Comparison of ENCODE assay signal across 16 cellular contexts in the genomic region with DNA sequence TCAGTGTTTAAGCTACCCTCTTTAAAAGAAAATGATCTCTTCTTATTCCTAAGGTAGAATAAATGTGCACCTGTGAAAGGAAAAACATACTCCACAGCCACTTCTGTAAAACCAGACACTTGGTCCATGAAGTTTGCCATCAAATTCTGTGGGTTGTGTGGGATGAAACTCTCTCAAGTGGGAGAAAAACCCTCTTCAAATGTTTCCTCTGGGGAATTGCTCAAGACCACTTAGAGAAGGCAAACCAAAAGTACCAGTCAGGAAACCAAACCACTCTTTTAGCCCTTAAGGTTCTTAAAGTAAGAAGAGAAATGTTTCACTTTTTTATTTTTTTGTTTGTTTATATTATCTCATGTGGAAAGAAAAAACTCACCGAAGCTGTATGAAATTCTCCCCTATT. TPM values are rescaled to one million over a fixed set of nuclear protein-coding genes. Genes with fewer than 3 reads are reported as not detected.
DNase-seq lines count a peak whose midpoint lies in the region; ATAC-seq, FAIRE-seq and TF ChIP-seq lines count a peak whose summit lies in the region.
"Had no signal": no experiment of that assay in that cellular context is flagged by ENCODE, and none has a peak within 500 bp of the region (broad histone marks: within the 10 kb centered on the region; RNA-seq: fewer than 3 reads in every experiment).

No MANE protein-coding gene starts in this region.

- TF ChIP-seq CTCF in right atrium auricular region (IDR thresholded peaks at IDR 0.05) (no peak), astrocyte (IDR thresholded peaks at IDR 0.05; ENCODE audit: insufficient read depth, low read depth, low read length) (no peak), left lung (IDR thresholded peaks at IDR 0.05) (no peak), prostate gland (IDR thresholded peaks at IDR 0.05) (no peak)

- no peak overlapping the region for H2AFZ ChIP-seq in astrocyte (ENCODE audit: low read depth, low read length)

- peaks cover 69% of the 10 kb centered on the region for H3K79me2 ChIP-seq in astrocyte (ENCODE audit: insufficient read depth, low read length)

- no peak for TF ChIP-seq POLR2A in prostate gland (IDR thresholded peaks at IDR 0.05)

- peak overlapping the region; percentile 99 for H3K4me2 ChIP-seq in astrocyte (ENCODE audit: low read length)

- peak overlapping the region; percentile 83 to 89 for H3K27ac ChIP-seq in right atrium auricular region
- H3K27ac ChIP-seq in astrocyte (ENCODE audit: low read depth, low read length) = peak overlapping the region; percentile 98
- peak overlapping the region; percentile 49 to 87 for H3K27ac ChIP-seq in left lung
- H3K27ac ChIP-seq in aorta (ENCODE audit: low read depth in 1 of 2, low read length in 2 of 2) = no peak overlapping the region
- no peak overlapping the region for H3K27ac ChIP-seq in prostate gland
- H3K27ac ChIP-seq in SJCRH30 = no peak overlapping the region
- H3K27ac ChIP-seq: neutrophil had no signal

- H3K4me1 Mint-ChIP-seq in astrocyte (ENCODE audit: low read depth, unreplicated experiment) = peaks cover 48% of the 10 kb centered on the region

- H3K27me3 ChIP-seq in right atrium auricular region (no peaks in the 10 kb centered on the region), astrocyte (ENCODE audit: insufficient read depth, low read length) (no peaks in the 10 kb centered on the region), left lung (peaks cover 0 to 44% of the 10 kb centered on the region in 2 donors), aorta (ENCODE audit: control insufficient read depth in 1 of 2, insufficient read depth in 2 of 2, low read length in 1 of 2) (no peaks in the 10 kb centered on the region), prostate gland (replicated peaks; ENCODE audit: insufficient read depth) (no peaks in the 10 kb centered on the region), SJCRH30 (no peaks in the 10 kb centered on the region)
- H3K27me3 ChIP-seq: vagina had no signal

- H3K27ac Mint-ChIP-seq in astrocyte (ENCODE audit: unreplicated experiment) = no peak overlapping the region
- H3K27ac Mint-ChIP-seq: activated naive CD8-positive, alpha-beta T cell treated with anti-CD3 and anti-CD28 coated beads for 36 hours had no signal

- DNase-seq in right atrium auricular region (ENCODE audit: low spot score) (no peak), left cardiac atrium (no peak), astrocyte (ENCODE audit: low read depth) (no peak), left lung (no peak), aorta (no peak), prostate gland (ENCODE audit: low spot score) (no peak), SJCRH30 (no peak), NCI-H1417 treated with DMSO at 0.1 percent for 48 hours (lab: John Stamatoyannopoulos, UW) (no peak)
- DNase-seq: activated naive CD8-positive, alpha-beta T cell treated with anti-CD3 and anti-CD28 coated beads for 36 hours; dermis blood vessel endothelial cell; glutamatergic neuron; HCEC 1CT; NCI-H526 treated with DMSO at 0.1 percent for 48 hours; SHP77 treated with DMSO at 0.1 percent for 48 hours had no signal

- ATAC-seq in left cardiac atrium (no peak), left lung (peak; percentile 18), aorta (ENCODE audit: low FRiP score) (no peak)

- H3K4me1 ChIP-seq in right atrium auricular region = peaks cover 0 to 11% of the 10 kb centered on the region in 2 donors
- H3K4me1 ChIP-seq in astrocyte (ENCODE audit: insufficient read depth, low read length) = peaks cover 28% of the 10 kb centered on the region
- no peaks in the 10 kb centered on the region for H3K4me1 ChIP-seq in left lung
- H3K4me1 ChIP-seq in aorta (ENCODE audit: control insufficient read depth in 1 of 2, insufficient read depth in 2 of 2, low read length in 2 of 2) = peaks cover 0 to 4% of the 10 kb centered on the region in 2 donors
- H3K4me1 ChIP-seq in prostate gland (replicated peaks) = no peaks in the 10 kb centered on the region
- peaks cover 20% of the 10 kb centered on the region for H3K4me1 ChIP-seq in SJCRH30

- peak overlapping the region; percentile 93 for H3K4me3 Mint-ChIP-seq in astrocyte (ENCODE audit: unreplicated experiment)
- H3K4me3 Mint-ChIP-seq: activated naive CD8-positive, alpha-beta T cell treated with anti-CD3 and anti-CD28 coated beads for 36 hours had no signal

- peak; percentile 32 for FAIRE-seq in astrocyte (lab: Jason Lieb, UNC)

- H3K4me3 ChIP-seq in right atrium auricular region (peak overlapping the region; percentile 57 to 61), astrocyte (ENCODE audit: insufficient read depth, low read depth, low read length) (peak overlapping the region; percentile 93), left lung (peak overlapping the region; percentile 40 to 47), aorta (ENCODE audit: low read length in 2 of 2) (peak overlapping the region; percentile 87 to 91), prostate gland (no peak overlapping the region), SJCRH30 (no peak overlapping the region)

- H3K36me3 Mint-ChIP-seq in astrocyte (ENCODE audit: low read depth, unreplicated experiment) = no peaks in the 10 kb centered on the region
- H3K36me3 Mint-ChIP-seq: activated naive CD8-positive, alpha-beta T cell treated with anti-CD3 and anti-CD28 coated beads for 36 hours had no signal

- H3K36me3 ChIP-seq in right atrium auricular region (no peaks in the 10 kb centered on the region), astrocyte (ENCODE audit: insufficient read depth, low read length) (peaks cover 5% of the 10 kb centered on the region), left lung (no peaks in the 10 kb centered on the region), aorta (ENCODE audit: control insufficient read depth in 1 of 2, insufficient read depth in 2 of 2, low read length in 1 of 2) (peaks cover 2% of the 10 kb centered on the region in 2 donors), prostate gland (no peaks in the 10 kb centered on the region), SJCRH30 (no peaks in the 10 kb centered on the region)
- H3K36me3 ChIP-seq: neutrophil, vagina had no signal

- no peaks in the 10 kb centered on the region for H4K20me1 ChIP-seq in astrocyte (ENCODE audit: insufficient read depth, low read length)

- intact Hi-C loops in left cardiac atrium (cut with DNase I) (no loop called here), left lung (cut with DNase I) (no loop called here), aorta (cut with DNase I) (loop anchor here (5.0 to 10.0 kb wide), 9 partner anchors 48 to 735 kb away; a partner anchor contains a TSS), prostate gland (cut with DNase I) (loop anchor here (5.0 to 10.0 kb wide), 3 partner anchors 48 to 135 kb away; no protein-coding TSS in a partner anchor)

- no peaks in the 10 kb centered on the region for H3K27me3 Mint-ChIP-seq in astrocyte (ENCODE audit: low read depth, unreplicated experiment)

- 11 to 18% methylated on average over 1 of the region's 1 CpG for WGBS in aorta, 2 donors
- WGBS in prostate gland = 39% methylated on average over 1 of the region's 1 CpG

- H3K9ac ChIP-seq in astrocyte (ENCODE audit: low read length) = peak overlapping the region; percentile 98

- H3K9me3 ChIP-seq in right atrium auricular region (no peaks in the 10 kb centered on the region), astrocyte (ENCODE audit: insufficient read depth, low read depth, low read length) (no peaks in the 10 kb centered on the region), left lung (no peaks in the 10 kb centered on the region), aorta (ENCODE audit: control insufficient read depth, low read length) (no peaks in the 10 kb centered on the region), prostate gland (no peaks in the 10 kb centered on the region), SJCRH30 (replicated peaks) (no peaks in the 10 kb centered on the region)
- H3K9me3 ChIP-seq: neutrophil, vagina had no signal

- no peaks in the 10 kb centered on the region for H3K9me3 Mint-ChIP-seq in astrocyte (ENCODE audit: unreplicated experiment)
- H3K9me3 Mint-ChIP-seq: activated naive CD8-positive, alpha-beta T cell treated with anti-CD3 and anti-CD28 coated beads for 36 hours had no signal

RNA-seq across cellular contexts. Expression of a gene that starts 1.2 kb away (rescaled TPM):
- 10 to 100 TPM; 43.3 to 53.8 TPM for total RNA-seq in right atrium auricular region
- total RNA-seq in left cardiac atrium = 10 to 100 TPM; 19.4 to 35.8 TPM
- 118 and 123 TPM in 2 replicates for total RNA-seq in astrocyte
- 100 to 1,000 TPM in 1 of 2 donors, 10 to 100 TPM in 1; 74.1 to 283 TPM for total RNA-seq in left lung
- total RNA-seq in aorta = 100 to 1,000 TPM; 264 to 514 TPM
- polyA plus RNA-seq in aorta = 100 to 1,000 TPM; 208 to 277 TPM
- total RNA-seq in prostate gland = 1 to 10 TPM; 8.0 to 8.1 TPM
- total RNA-seq in SJCRH30 (2014; rRNA removed; shearing (Covaris generic)) = 0.08 TPM in 1 of 2 replicates, not detected in the other
- total RNA-seq: activated naive CD8-positive, alpha-beta T cell treated with anti-CD3 and anti-CD28 coated beads for 36 hours had no signal

Comparison
In these comparisons a context has a peak if more than half of its experiments do, and no peak if none do; other contexts are left out.
1. H3K27ac ChIP-seq: peak in right atrium auricular region (2 of 2), astrocyte (single experiment) and left lung (2 of 2); none in aorta (0 of 2), prostate gland (0 of 2) and SJCRH30 (single experiment).
2. H3K4me3 ChIP-seq: peak in right atrium auricular region (2 of 2), astrocyte (single experiment), left lung (2 of 2) and aorta (2 of 2); none in prostate gland (0 of 2) and SJCRH30 (single experiment).
3. intact Hi-C loops: an anchor here in aorta (5.0 to 10.0 kb wide) and prostate gland (5.0 to 10.0 kb wide); none called in left cardiac atrium and left lung.